ENCODE assay signal across 1 cellular context in the genomic region with DNA sequence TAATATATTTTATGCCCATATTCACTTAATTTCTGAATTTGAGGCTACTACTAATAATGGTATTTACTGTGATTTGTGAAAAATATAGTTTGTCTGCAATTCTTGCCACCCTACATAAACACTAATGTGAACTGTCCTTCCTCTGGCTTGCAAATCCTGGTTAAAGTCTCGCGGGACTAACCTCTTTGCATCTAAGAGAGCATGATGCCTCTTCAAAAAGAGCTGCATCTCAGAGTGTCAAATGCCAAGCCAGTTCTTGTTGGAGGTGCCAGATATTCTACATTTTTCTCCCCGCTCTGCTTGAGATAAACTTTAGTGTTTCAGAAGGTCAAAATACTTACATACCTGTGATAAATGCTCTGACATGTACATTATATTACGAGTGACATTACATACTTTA.
TF ChIP-seq lines count a peak whose summit lies in the region.

No MANE protein-coding gene starts in this region.

TF ChIP-seq in IMR-90, 13 proteins besides CTCF, POLR2A, EP300 and RAD21 (continued from another document):
- no peak for TF ChIP-seq BHLHE40 (IDR thresholded peaks at IDR 0.05; ENCODE audit: low read depth, low read length)
- no peak for TF ChIP-seq MXI1 (IDR thresholded peaks at IDR 0.05; ENCODE audit: borderline replicate concordance, low read depth, low read length)
- TF ChIP-seq SMC3 (IDR thresholded peaks at IDR 0.05; ENCODE audit: low read depth, low read length) = no peak
- TF ChIP-seq, protein P1, sequence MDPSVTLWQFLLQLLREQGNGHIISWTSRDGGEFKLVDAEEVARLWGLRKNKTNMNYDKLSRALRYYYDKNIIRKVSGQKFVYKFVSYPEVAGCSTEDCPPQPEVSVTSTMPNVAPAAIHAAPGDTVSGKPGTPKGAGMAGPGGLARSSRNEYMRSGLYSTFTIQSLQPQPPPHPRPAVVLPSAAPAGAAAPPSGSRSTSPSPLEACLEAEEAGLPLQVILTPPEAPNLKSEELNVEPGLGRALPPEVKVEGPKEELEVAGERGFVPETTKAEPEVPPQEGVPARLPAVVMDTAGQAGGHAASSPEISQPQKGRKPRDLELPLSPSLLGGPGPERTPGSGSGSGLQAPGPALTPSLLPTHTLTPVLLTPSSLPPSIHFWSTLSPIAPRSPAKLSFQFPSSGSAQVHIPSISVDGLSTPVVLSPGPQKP (IDR thresholded peaks at IDR 0.05; ENCODE audit: borderline replicate concordance, low read depth, low read length) = no peak
- no peak for TF ChIP-seq NFE2L2 (IDR thresholded peaks at IDR 0.05; ENCODE audit: low read depth, low read length)
- TF ChIP-seq, protein P2, sequence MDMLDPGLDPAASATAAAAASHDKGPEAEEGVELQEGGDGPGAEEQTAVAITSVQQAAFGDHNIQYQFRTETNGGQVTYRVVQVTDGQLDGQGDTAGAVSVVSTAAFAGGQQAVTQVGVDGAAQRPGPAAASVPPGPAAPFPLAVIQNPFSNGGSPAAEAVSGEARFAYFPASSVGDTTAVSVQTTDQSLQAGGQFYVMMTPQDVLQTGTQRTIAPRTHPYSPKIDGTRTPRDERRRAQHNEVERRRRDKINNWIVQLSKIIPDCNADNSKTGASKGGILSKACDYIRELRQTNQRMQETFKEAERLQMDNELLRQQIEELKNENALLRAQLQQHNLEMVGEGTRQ (IDR thresholded peaks at IDR 0.05; ENCODE audit: low read depth, low read length) = no peak
- TF ChIP-seq MAZ (IDR thresholded peaks at IDR 0.05; ENCODE audit: borderline replicate concordance, low read depth, low read length) = no peak
- TF ChIP-seq CEBPB (IDR thresholded peaks at IDR 0.05; ENCODE audit: low read depth, low read length) = no peak
- TF ChIP-seq MAFK (IDR thresholded peaks at IDR 0.05; ENCODE audit: low read depth, low read length) = no peak
- no peak for TF ChIP-seq FOS (IDR thresholded peaks at IDR 0.05; ENCODE audit: low read depth, low read length)
TF ChIP-seq in IMR-90: peak in this region for 0.
